In genomic region chr11:107018902-107019493, GRCh38 we compare ENCODE assay signal across 8 cellular contexts. TPM values are rescaled to one million over a fixed set of nuclear protein-coding genes. Genes with fewer than 3 reads are reported as not detected.
A peak's percentile ranks its signal among the peaks of the same experiment; 100 is the strongest.
DNase-seq lines count a peak whose midpoint lies in the region; ATAC-seq and TF ChIP-seq lines count a peak whose summit lies in the region.

No MANE protein-coding gene starts in this region.

- WGBS in adrenal gland, 4 donors, result 1 to 4% (median 2%) methylated on average over 27 to 36 of the region's 36 CpGs
- WGBS in ovary, 3 donors, result 0 to 2% (median 1%) methylated on average over 35 to 36 of the region's 36 CpGs

- in situ Hi-C loops in KBM-7 (cut with MboI; ENCODE audit: low pct_unique_long_range_greater_than_20kb, low sequenced_read_pairs), result no loop called here

- TF ChIP-seq EP300 in ovary (IDR thresholded peaks at IDR 0.05), result no peak

- no peaks in the 10 kb centered on the region for H3K36me3 ChIP-seq in adrenal gland (replicated peaks in 1 of 2)
- no peaks in the 10 kb centered on the region for H3K36me3 ChIP-seq in cardiac muscle cell
- no peaks in the 10 kb centered on the region for H3K36me3 ChIP-seq in ovary

- H3K4me3 ChIP-seq in adrenal gland, result peak overlapping the region in 2 of 4 donors; percentile 24 to 71
- peak overlapping the region; percentile 59 for H3K4me3 ChIP-seq in cardiac muscle cell
- peak overlapping the region; percentile 49 for H3K4me3 ChIP-seq in ovary

- intact Hi-C loops in adrenal gland (cut with DNase I), result loop anchor here in 1 of 2 donors (10.0 kb wide), 1 partner anchor 304 kb away; no protein-coding TSS in a partner anchor
- intact Hi-C loops in ovary (cut with DNase I), result loop anchor here in 1 of 4 donors (10.0 kb wide), 1 partner anchor 304 kb away; no protein-coding TSS in a partner anchor

- H3K27ac ChIP-seq in adrenal gland (peak overlapping the region in 2 of 5 donors; percentile 23 to 83), cardiac muscle cell (no peak overlapping the region), ovary (no peak overlapping the region)

- no peak for TF ChIP-seq POLR2A in adrenal gland (IDR thresholded peaks at IDR 0.05)
- TF ChIP-seq POLR2A in ovary (IDR thresholded peaks at IDR 0.05), result no peak

- H3K9me3 ChIP-seq in adrenal gland (replicated peaks in 1 of 3) (no peaks in the 10 kb centered on the region), cardiac muscle cell (ENCODE audit: low read depth) (no peaks in the 10 kb centered on the region), ovary (no peaks in the 10 kb centered on the region)

- DNase-seq in EH (ENCODE audit: low read depth), result peak; percentile 69
- peak; percentile 27 for DNase-seq in KBM-7
- peak; percentile 52 to 79 (median 66) for DNase-seq in adrenal gland
- peak; percentile 83 to 91 for DNase-seq in cardiac muscle cell (ENCODE audit: low read depth in 1 of 2, low spot score in 1 of 2)
- peak; percentile 14 to 65 (median 54) for DNase-seq in ovary

- H3K27me3 ChIP-seq in adrenal gland, result no peaks in the 10 kb centered on the region
- peaks cover 37% of the 10 kb centered on the region for H3K27me3 ChIP-seq in cardiac muscle cell
- no peaks in the 10 kb centered on the region for H3K27me3 ChIP-seq in ovary

- H3K4me1 ChIP-seq in adrenal gland (replicated peaks in 1 of 2), result peaks cover 7% of the 10 kb centered on the region in 2 donors
- no peaks in the 10 kb centered on the region for H3K4me1 ChIP-seq in cardiac muscle cell (ENCODE audit: low read depth)
- peaks cover 3% of the 10 kb centered on the region for H3K4me1 ChIP-seq in ovary (ENCODE audit: insufficient read depth)

- no peak for ATAC-seq in HG03571 (IDR thresholded peaks at IDR 0.05; ENCODE audit: unreplicated experiment)
- no peak for ATAC-seq in GM21717 (IDR thresholded peaks at IDR 0.05; ENCODE audit: unreplicated experiment)
- ATAC-seq in GM18867 (IDR thresholded peaks at IDR 0.05; ENCODE audit: unreplicated experiment), result no peak

- no peak for TF ChIP-seq CTCF in adrenal gland (IDR thresholded peaks at IDR 0.05)
- peak; percentile 1 for TF ChIP-seq CTCF in cardiac muscle cell (IDR thresholded peaks at IDR 0.05; ENCODE audit: low read depth, low read length)
- TF ChIP-seq CTCF in ovary (IDR thresholded peaks at IDR 0.05), result no peak

RNA-seq across cellular contexts. Expression of gene GUCY1A2, which starts 0.7 kb away (rescaled TPM):
- total RNA-seq in adrenal gland, result 10 to 100 TPM in 7 of 8 donors, 1 to 10 TPM in 1; 7.2 to 25.4 (median 13.9) TPM
- 1 to 10 TPM; 1.3 to 2.6 (median 1.6) TPM for polyA plus RNA-seq in adrenal gland
- 1.1 and 2.5 TPM in 2 replicates for total RNA-seq in cardiac muscle cell
- 0.56 and 0.65 TPM in 2 replicates for polyA plus RNA-seq in cardiac muscle cell
- 10 to 100 TPM in 1 of 7 donors, 1 to 10 TPM in 6; 1.7 to 20.3 (median 6.1) TPM for total RNA-seq in ovary
- 1 to 10 TPM; 1.5 to 7.7 TPM for polyA plus RNA-seq in ovary

Comparison
In these comparisons a context has a peak if more than half of its experiments do, and no peak if none do; other contexts are left out.
1. DNase-seq: peak in every context shown above with its lines; median percentile 87 in cardiac muscle cell; 69 in EH; 66 in adrenal gland; 54 in ovary; 27 in KBM-7.